Comparison of ENCODE assay signal across 8 cellular contexts in the genomic region with DNA sequence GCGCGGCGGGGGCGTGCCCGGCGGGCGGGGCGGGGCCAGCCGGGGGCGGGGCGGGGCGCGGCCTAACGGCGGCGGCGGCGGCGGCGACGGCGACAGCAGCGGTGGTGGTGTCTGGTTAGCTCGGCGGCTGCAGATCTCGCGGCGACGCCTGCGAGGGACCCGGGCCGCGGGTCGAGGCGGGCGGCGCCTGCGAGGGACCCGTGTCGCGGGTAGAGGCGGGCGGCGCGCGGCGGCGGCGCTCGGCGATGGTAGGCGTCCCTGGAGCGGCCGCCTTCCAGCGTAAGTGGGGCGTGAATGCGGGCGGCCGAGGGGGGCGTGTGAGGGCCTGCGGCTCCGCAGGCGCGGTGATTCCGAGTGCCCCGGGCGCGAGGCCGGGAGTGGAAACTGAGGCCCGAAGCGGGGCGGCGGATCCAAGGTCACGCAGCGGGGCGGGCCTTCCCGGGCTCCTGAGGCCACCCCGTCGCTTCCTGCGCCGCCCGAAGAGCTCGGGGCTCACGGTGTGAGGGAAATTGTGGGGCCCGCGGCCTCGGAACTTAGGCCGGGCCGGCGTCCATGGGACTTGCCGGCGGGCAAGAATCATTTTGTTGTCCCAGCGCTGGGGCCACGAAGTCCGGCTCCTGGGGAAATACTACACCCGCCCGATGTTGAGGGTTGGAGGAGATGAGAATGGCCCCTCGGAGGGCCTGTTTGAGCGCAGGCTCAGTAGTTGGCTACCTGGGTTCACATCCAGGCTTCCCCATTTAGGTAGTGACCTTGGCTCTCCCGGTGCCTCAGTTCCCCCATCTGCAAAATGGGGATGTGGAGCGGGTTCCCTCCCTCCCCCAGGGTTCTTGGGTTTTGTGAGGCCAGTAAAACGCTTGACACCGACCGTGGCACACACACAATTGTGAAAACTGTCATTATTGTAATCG. TPM values are rescaled to one million over a fixed set of nuclear protein-coding genes. Genes with fewer than 3 reads are reported as not detected.
DNase-seq lines count a peak whose midpoint lies in the region; ATAC-seq and TF ChIP-seq lines count a peak whose summit lies in the region.

A gene (plus strand): TSS at position 74 of the 911 bp plus-strand sequence. CDS start 172 bp downstream, at position 246.

- H3K27me3 Mint-ChIP-seq in immature natural killer cell (ENCODE audit: low read depth in 3 of 3), result peaks cover 2 to 6% (median 3%) of the 10 kb centered on the region in 3 donors

- peak; percentile 37 for ATAC-seq in HG02571 (IDR thresholded peaks at IDR 0.05; ENCODE audit: unreplicated experiment)

- H3K4me2 ChIP-seq in smooth muscle cell, result peak within 1 kb of the TSS; percentile 99

- H2AFZ ChIP-seq in smooth muscle cell (ENCODE audit: low read depth), result peak within 1 kb of the TSS; percentile 100

- no peaks in the 10 kb centered on the region for H3K9me3 ChIP-seq in smooth muscle cell (replicated peaks; ENCODE audit: low read depth)

- H3F3A ChIP-seq in smooth muscle cell (ENCODE audit: low read depth), result peaks cover 4% of the 10 kb centered on the region

- peak within 1 kb of the TSS; percentile 93 for H3K9ac ChIP-seq in smooth muscle cell (ENCODE audit: low read depth)

- no peaks in the 10 kb centered on the region for H3K27me3 ChIP-seq in smooth muscle cell (ENCODE audit: low read depth)

- H3K36me3 ChIP-seq in smooth muscle cell (ENCODE audit: low read depth), result no peaks in the 10 kb centered on the region

- WGBS in smooth muscle cell (ENCODE audit: low lambda C conversion rate), result 2% methylated on average over 68 of the region's 105 CpGs

- peaks cover 11 to 14% of the 10 kb centered on the region in 2 donors for H3K4me1 Mint-ChIP-seq in immature natural killer cell

- H3K36me3 Mint-ChIP-seq in immature natural killer cell, result no peaks in the 10 kb centered on the region

- peaks cover 15% of the 10 kb centered on the region for H3K4me1 ChIP-seq in smooth muscle cell (ENCODE audit: low read depth)

- peak within 1 kb of the TSS; percentile 97 for H3K4me3 ChIP-seq in smooth muscle cell

- H4K20me1 ChIP-seq in smooth muscle cell (ENCODE audit: low read depth), result peaks cover 39% of the 10 kb centered on the region

- H3K9me3 Mint-ChIP-seq in immature natural killer cell, result no peaks in the 10 kb centered on the region

- peak within 1 kb of the TSS; percentile 97 for H3K27ac ChIP-seq in smooth muscle cell (ENCODE audit: low read depth)

- no peak for TF ChIP-seq CTCF in smooth muscle cell (IDR thresholded peaks at IDR 0.05; ENCODE audit: borderline replicate concordance, insufficient read depth, poor library complexity, severe bottlenecking)

- H3K4me3 Mint-ChIP-seq in immature natural killer cell, result peak within 1 kb of the TSS; percentile 80 to 90 (median 87)

- peak; percentile 2 for DNase-seq in activated CD8-positive, alpha-beta memory T cell treated with anti-CD3 and anti-CD28 coated beads, Interleukin-2, amount 50 U/mL, for 24 hours (ENCODE audit: extremely low read depth)
- no peak for DNase-seq in activated CD8-positive, alpha-beta memory T cell treated with anti-CD3 and anti-CD28 coated beads, Interleukin-2, amount 50 U/mL, for 4 hours
- peak; percentile 44 for DNase-seq in MV-4-11 (lab: John Stamatoyannopoulos, UW)
- DNase-seq in brain pericyte (ENCODE audit: low read depth, low spot score), result peak; percentile 16
- DNase-seq in immature natural killer cell, result no peak
- no peak for DNase-seq in smooth muscle cell (lab: John Stamatoyannopoulos, UW; ENCODE audit: unreplicated experiment)
- no peak for DNase-seq in HK-2 (ENCODE audit: unreplicated experiment)

- peak within 1 kb of the TSS; percentile 87 to 95 (median 93) for H3K27ac Mint-ChIP-seq in immature natural killer cell

- H3K79me2 ChIP-seq in smooth muscle cell (ENCODE audit: low read depth), result peaks cover 49% of the 10 kb centered on the region

RNA-seq across cellular contexts. Expression of the gene that starts here (rescaled TPM):
- polyA plus RNA-seq in immature natural killer cell (10 to 100 TPM in 2 of 3 donors, 1 to 10 TPM in 1; 7.5 to 15.5 (median 11.0) TPM), smooth muscle cell (18.2 and 25.1 TPM in 2 replicates)
- 40.3 and 41.6 TPM in 2 replicates for total RNA-seq in smooth muscle cell

Comparison
In these comparisons a context has a peak if more than half of its experiments do, and no peak if none do; other contexts are left out.
1. DNase-seq: peak in activated CD8-positive, alpha-beta memory T cell treated with anti-CD3 and anti-CD28 coated beads, Interleukin-2, amount 50 U/mL, for 24 hours (single experiment), MV-4-11 (single experiment) and brain pericyte (single experiment); none in activated CD8-positive, alpha-beta memory T cell treated with anti-CD3 and anti-CD28 coated beads, Interleukin-2, amount 50 U/mL, for 4 hours (single experiment), immature natural killer cell (0 of 3), smooth muscle cell (single experiment) and HK-2 (single experiment).